In genomic region chr22:47177334-47177815, GRCh38 we compare ENCODE assay signal across 19 cellular contexts.
DNase-seq lines count a peak whose midpoint lies in the region; ATAC-seq, FAIRE-seq and TF ChIP-seq lines count a peak whose summit lies in the region.
"Had no signal": no experiment of that assay in that cellular context is flagged by ENCODE, and none has a peak within 500 bp of the region (broad histone marks: within the 10 kb centered on the region; RNA-seq: fewer than 3 reads in every experiment).

No MANE protein-coding gene starts in this region.

- H3K14ac ChIP-seq in H1 (ENCODE audit: insufficient read length), result no peak overlapping the region
- no peak overlapping the region for H3K14ac ChIP-seq in mesenchymal stem cell (ENCODE audit: low read length in 2 of 2)

- H3K36me3 ChIP-seq in H1 (ENCODE audit: control insufficient read depth in 2 of 4, insufficient read depth in 4 of 4, low read length in 3 of 4), result 0 out of 8 replicates have a peak, but pooled peaks cover 0 to 2% (median 0%) of the 10 kb centered on the region in 4 experiments
- peaks cover 3 to 38% of the 10 kb centered on the region in 2 experiments for H3K36me3 ChIP-seq in mesenchymal stem cell (ENCODE audit: control insufficient read depth in 1 of 2, insufficient read depth in 2 of 2, low read depth in 1 of 2, low read length in 2 of 2)

- H3K4me3 ChIP-seq in H1 (ENCODE audit: extremely low read depth in 1 of 4, insufficient read depth in 2 of 4, low read depth in 3 of 4, low read length in 4 of 4) (no peak overlapping the region), mesenchymal stem cell (ENCODE audit: insufficient read depth in 1 of 2, low read depth in 1 of 2, low read length in 2 of 2) (no peak overlapping the region)

- H3K9me3 Mint-ChIP-seq in stimulated activated naive B cell treated with anti-CD40 and anti-IgM and Interleukin-4, amounts not matched to agents 10 μg/mL and 1 μg/mL and 100 μg/mL, for 72 hours, result peaks cover 0 to 2% of the 10 kb centered on the region in 2 donors

- H2AK5ac ChIP-seq in H1 (ENCODE audit: low read depth, low read length) (no peak overlapping the region), mesenchymal stem cell (ENCODE audit: low read length, severe bottlenecking) (no peak overlapping the region)

- no peaks in the 10 kb centered on the region for H3K23me2 ChIP-seq in H1 (ENCODE audit: low read depth, low read length)

- H3K4me1 ChIP-seq in H1 (replicated peaks in 1 of 4; ENCODE audit: control insufficient read depth in 3 of 4, insufficient read depth in 4 of 4, low read length in 3 of 4) (no peaks in the 10 kb centered on the region), mesenchymal stem cell (ENCODE audit: control insufficient read depth, insufficient read depth, low read depth, low read length) (no peaks in the 10 kb centered on the region)

- peaks cover 0 to 4% of the 10 kb centered on the region in 2 donors for H3K4me1 Mint-ChIP-seq in stimulated activated naive B cell treated with anti-CD40 and anti-IgM and Interleukin-4, amounts not matched to agents 10 μg/mL and 1 μg/mL and 100 μg/mL, for 72 hours

- no peaks in the 10 kb centered on the region for H3K27me3 Mint-ChIP-seq in stimulated activated naive B cell treated with anti-CD40 and anti-IgM and Interleukin-4, amounts not matched to agents 10 μg/mL and 1 μg/mL and 100 μg/mL, for 72 hours
- H3K27me3 Mint-ChIP-seq: CD4-positive, alpha-beta T cell had no signal

- H4K5ac ChIP-seq in H1 (ENCODE audit: insufficient read length, low read depth, low read length), result no peak overlapping the region

- no peaks in the 10 kb centered on the region for H4K20me1 ChIP-seq in H1 (replicated peaks in 1 of 2; ENCODE audit: control insufficient read depth in 1 of 2, insufficient read depth in 2 of 2, low read length in 2 of 2)

- no peak overlapping the region for H3K56ac ChIP-seq in H1 (replicated peaks; ENCODE audit: insufficient read length, low read depth, low read length)

- FAIRE-seq in H1 (lab: Jason Lieb, UNC) (no peak), GM19239 (lab: Jason Lieb, UNC) (no peak)
- FAIRE-seq: D721Med, RCC 7860 had no signal

- H3K27ac Mint-ChIP-seq in stimulated activated naive B cell treated with anti-CD40 and anti-IgM and Interleukin-4, amounts not matched to agents 10 μg/mL and 1 μg/mL and 100 μg/mL, for 72 hours, result peak overlapping the region; percentile 25
- H3K27ac Mint-ChIP-seq: CD4-positive, alpha-beta T cell had no signal

- H3K9me3 ChIP-seq in H1 (ENCODE audit: insufficient read depth in 2 of 2, low read depth in 1 of 2, low read length in 1 of 2) (peaks cover 27 to 44% of the 10 kb centered on the region in 2 experiments), mesenchymal stem cell (ENCODE audit: control insufficient read depth, low read length) (no peaks in the 10 kb centered on the region)

- H2BK15ac ChIP-seq in H1 (ENCODE audit: low read length) (no peak overlapping the region), mesenchymal stem cell (ENCODE audit: low read depth, poor library complexity, severe bottlenecking) (no peak overlapping the region)

- H3K4me2 ChIP-seq in H1 (ENCODE audit: insufficient read depth in 1 of 2, low read depth in 2 of 2, low read length in 2 of 2) (no peak overlapping the region), mesenchymal stem cell (ENCODE audit: low read length, poor library complexity, severe bottlenecking) (no peak overlapping the region)

- H2BK5ac ChIP-seq in H1 (ENCODE audit: low read depth, low read length) (no peak overlapping the region), mesenchymal stem cell (ENCODE audit: low read depth, low read length, poor library complexity, severe bottlenecking) (no peak overlapping the region)

- H3K23ac ChIP-seq in H1 (ENCODE audit: insufficient read length), result no peak overlapping the region
- H3K23ac ChIP-seq in mesenchymal stem cell (ENCODE audit: low read length in 2 of 2), result no peak overlapping the region

- H4K8ac ChIP-seq in H1 (ENCODE audit: extremely low read depth, insufficient read depth, low read length) (0 out of 2 replicates have a peak overlapping the region, but pooled peaks have one; percentile 25), mesenchymal stem cell (ENCODE audit: low read length) (no peak overlapping the region)

- H3K18ac ChIP-seq in H1 (ENCODE audit: extremely low read depth, low read length), result no peak overlapping the region
- H3K18ac ChIP-seq in mesenchymal stem cell (ENCODE audit: low read depth in 1 of 2, low read length in 2 of 2), result no peak overlapping the region

- no peak overlapping the region for H2BK12ac ChIP-seq in H1 (ENCODE audit: low read depth, low read length)
- no peak overlapping the region for H2BK12ac ChIP-seq in mesenchymal stem cell (ENCODE audit: low read length in 2 of 2)

- no peaks in the 10 kb centered on the region for H3K79me1 ChIP-seq in H1 (ENCODE audit: low read depth, low read length)
- H3K79me1 ChIP-seq in mesenchymal stem cell (replicated peaks; ENCODE audit: low read length, poor library complexity, severe bottlenecking), result no peaks in the 10 kb centered on the region

- H3K36me3 Mint-ChIP-seq in stimulated activated naive B cell treated with anti-CD40 and anti-IgM and Interleukin-4, amounts not matched to agents 10 μg/mL and 1 μg/mL and 100 μg/mL, for 72 hours, result peaks cover 55 to 58% of the 10 kb centered on the region in 2 donors

- no peak overlapping the region for H2AFZ ChIP-seq in H1 (ENCODE audit: low read length)
- H2AFZ ChIP-seq in mesenchymal stem cell (ENCODE audit: low read depth, low read length), result no peak overlapping the region

- H3K4ac ChIP-seq in H1 (replicated peaks; ENCODE audit: insufficient read length, low read depth, low read length) (no peak overlapping the region), mesenchymal stem cell (ENCODE audit: low read depth in 1 of 2, low read length in 2 of 2) (no peak overlapping the region)

- 98% methylated on average over 12 of the region's 16 CpGs; no CpG with 5 or more reads in 1 of the 2 experiments for WGBS in H1 (ENCODE audit: extremely low coverage in 1 of 2, insufficient coverage in 1 of 2, insufficient read length in 1 of 2, insufficient replicate concordance in 2 of 2, low coverage in 1 of 2, low lambda C conversion rate in 2 of 2, missing lambda C conversion rate in 1 of 2), 2 experiments
- 94% methylated on average over 16 of the region's 16 CpGs for WGBS in mesenchymal stem cell

- no peak overlapping the region for H3K9ac ChIP-seq in H1 (replicated peaks in 1 of 4; ENCODE audit: extremely low read depth in 1 of 4, low read depth in 3 of 4, low read length in 3 of 4)
- H3K9ac ChIP-seq in mesenchymal stem cell (ENCODE audit: low read length), result no peak overlapping the region

- H2BK20ac ChIP-seq in H1 (ENCODE audit: low read length), result no peak overlapping the region

- no peak for TF ChIP-seq CTCF in H1 (IDR thresholded peaks at IDR 0.05; ENCODE audit: control extremely low read depth in 1 of 3, insufficient read depth in 1 of 3, low read depth in 1 of 3, low read length in 3 of 3)

- no peak for TF ChIP-seq POLR2A in H1 (IDR thresholded peaks at IDR 0.05; ENCODE audit: control extremely low read depth in 1 of 2, low read depth in 2 of 2, low read length in 2 of 2)

- intact Hi-C loops in Right ventricle myocardium superior (cut with DNase I), result no loop called here
- intact Hi-C loops in Right ventricle myocardium inferior (cut with DNase I), result no loop called here

- POLR2A ChIA-PET in H1 (lab: Charles Lee; ENCODE audit: partially characterized antibody), result no interaction called here

- no peak overlapping the region for H4K91ac ChIP-seq in H1 (replicated peaks; ENCODE audit: insufficient read length, low read length)
- peak overlapping the region; percentile 62 for H4K91ac ChIP-seq in mesenchymal stem cell (ENCODE audit: low read length)

- H3K4me3 Mint-ChIP-seq in stimulated activated naive B cell treated with anti-CD40 and anti-IgM and Interleukin-4, amounts not matched to agents 10 μg/mL and 1 μg/mL and 100 μg/mL, for 72 hours, result no peak overlapping the region
- H3K4me3 Mint-ChIP-seq: CD4-positive, alpha-beta T cell had no signal

- H3K27ac ChIP-seq in H1 (ENCODE audit: low read depth, low read length) (no peak overlapping the region), mesenchymal stem cell (ENCODE audit: low read length, poor library complexity, severe bottlenecking) (no peak overlapping the region)

- H3K27me3 ChIP-seq in H1 (replicated peaks in 1 of 4; ENCODE audit: control insufficient read depth in 3 of 4, extremely low read depth in 1 of 4, insufficient read depth in 3 of 4, low read length in 3 of 4), result no peaks in the 10 kb centered on the region
- H3K27me3 ChIP-seq in mesenchymal stem cell (ENCODE audit: control insufficient read depth in 1 of 2, insufficient read depth in 1 of 2, low read length in 2 of 2), result no peaks in the 10 kb centered on the region

- ATAC-seq in Right ventricle myocardium superior (ENCODE audit: poor library complexity) (no peak), Right ventricle myocardium inferior (no peak), HG02970 (IDR thresholded peaks at IDR 0.05; ENCODE audit: low FRiP score, unreplicated experiment) (no peak), HG02840 (IDR thresholded peaks at IDR 0.05; ENCODE audit: low FRiP score, unreplicated experiment) (no peak)
- ATAC-seq in stimulated activated naive B cell treated with anti-CD40 and anti-IgM and Interleukin-4, amounts not matched to agents 10 μg/mL and 1 μg/mL and 100 μg/mL, for 72 hours (replicated peaks), result no peak

- no peak for TF ChIP-seq EP300 in H1 (IDR thresholded peaks at IDR 0.05; ENCODE audit: borderline replicate concordance in 1 of 2, low read depth in 2 of 2, low read length in 2 of 2)

- no peak for TF ChIP-seq RAD21 in H1 (IDR thresholded peaks at IDR 0.05 in 1 of 2, conservative IDR thresholded peaks at IDR 0.05 in 1 of 2; ENCODE audit: low read depth in 2 of 2, low read length in 2 of 2)

- DNase-seq in Right ventricle myocardium superior (peak; percentile 14), Right ventricle myocardium inferior (ENCODE audit: missing footprints) (no peak), H1 (ENCODE audit: low read depth in 1 of 2, low spot score in 2 of 2) (no peak), mesenchymal stem cell (no peak), GM19239 (ENCODE audit: insufficient read length, low spot score) (no peak)
- DNase-seq in stimulated activated naive B cell treated with anti-CD40 and anti-IgM and Interleukin-4, amounts not matched to agents 10 μg/mL and 1 μg/mL and 100 μg/mL, for 72 hours, result no peak
- DNase-seq: ACHN; CD4-positive, alpha-beta T cell; Karpas-422; MM.1S; NCI-H1105 treated with DMSO at 0.1 percent for 48 hours; NCI-H187; NCI-H446 treated with DMSO at 0.1 percent for 48 hours; NCI-H774; SIG-M5 had no signal

- H3K79me2 ChIP-seq in H1 (ENCODE audit: control insufficient read depth in 1 of 2, insufficient read depth in 2 of 2, low read length in 2 of 2), result no peaks in the 10 kb centered on the region

- H2BK120ac ChIP-seq in H1 (replicated peaks; ENCODE audit: low read depth, low read length) (no peak overlapping the region), mesenchymal stem cell (ENCODE audit: low read depth, low read length) (no peak overlapping the region)

- CTCF ChIA-PET in H1 (lab: Charles Lee; ENCODE audit: partially characterized antibody), result no interaction called here

TF ChIP-seq in H1, 55 proteins besides CTCF, POLR2A, EP300 and RAD21 (continues in another document):
- TF ChIP-seq SAP30 (IDR thresholded peaks at IDR 0.05; ENCODE audit: insufficient read depth, insufficient replicate concordance, low read length), result no peak
- TF ChIP-seq MAFK (IDR thresholded peaks at IDR 0.05; ENCODE audit: low read depth, low read length), result no peak
- no peak for TF ChIP-seq SP2 (IDR thresholded peaks at IDR 0.05; ENCODE audit: low read length)
